ENCODE assay signal across 1 cellular context in genomic region chr5:173011602-173012001, GRCh38.
TF ChIP-seq lines count a peak whose summit lies in the region.

No MANE protein-coding gene starts in this region.

TF ChIP-seq in endothelial cell of umbilical vein, 7 proteins besides CTCF, POLR2A, EP300 and RAD21:
- TF ChIP-seq GATA2 (IDR thresholded peaks at IDR 0.05; ENCODE audit: insufficient read depth, insufficient read length, low read depth, low read length), result no peak
- TF ChIP-seq JUN (IDR thresholded peaks at IDR 0.05; ENCODE audit: borderline replicate concordance, insufficient read depth, insufficient read length, low read depth), result no peak
- no peak for TF ChIP-seq MYC (IDR thresholded peaks at IDR 0.05; ENCODE audit: low read depth, low read length)
- no peak for TF ChIP-seq POLR2AphosphoS5 (IDR thresholded peaks at IDR 0.05; ENCODE audit: insufficient read depth, low read depth, low read length)
- no peak for TF ChIP-seq FOS (IDR thresholded peaks at IDR 0.05; ENCODE audit: borderline replicate concordance, insufficient read depth, low read length)
- no peak for TF ChIP-seq EZH2 (IDR thresholded peaks at IDR 0.05; ENCODE audit: borderline replicate concordance, low read depth, low read length, severe bottlenecking)
- TF ChIP-seq MAX (IDR thresholded peaks at IDR 0.05; ENCODE audit: insufficient read depth, insufficient read length), result no peak
